1 cellular context compared by ENCODE assay signal in genomic region chr1:28259252-28259934, GRCh38.
TF ChIP-seq lines count a peak whose summit lies in the region.

Gene SESN2, plus strand, starts transcription at chr1:28259518. Its CDS starts 330 bp downstream, at chr1:28259848.

TF ChIP-seq in K562, 482 proteins besides CTCF, POLR2A, EP300 and RAD21 (continued from another document and continues in another):
- TF ChIP-seq CHD7 (IDR thresholded peaks at IDR 0.05; ENCODE audit: low read depth, low read length), result no peak
- TF ChIP-seq EWSR1 (IDR thresholded peaks at IDR 0.05; ENCODE audit: borderline replicate concordance, low read depth, partially characterized antibody), result no peak
- no peak for TF ChIP-seq NCOA2 (IDR thresholded peaks at IDR 0.05; ENCODE audit: partially characterized antibody in 2 of 2)
- no peak for TF ChIP-seq ZBTB2 (IDR thresholded peaks at IDR 0.05)
- no peak for TF ChIP-seq NR4A1 (CRISPR knock-in tag; IDR thresholded peaks at IDR 0.05)
- no peak; the same call in 1 of the 2 replicates for TF ChIP-seq NR4A1 (tag; IDR thresholded peaks at IDR 0.05)
- TF ChIP-seq PRPF4 (IDR thresholded peaks at IDR 0.05; ENCODE audit: insufficient read depth, low read depth, low read length, poor library complexity, severe bottlenecking), result peak; percentile 98
- TF ChIP-seq ZNF324 (CRISPR knock-in tag; IDR thresholded peaks at IDR 0.05), result no peak
- no peak for TF ChIP-seq E4F1 (CRISPR knock-in tag; IDR thresholded peaks at IDR 0.05; ENCODE audit: borderline replicate concordance)
- no peak for TF ChIP-seq SRSF9 (IDR thresholded peaks at IDR 0.05; ENCODE audit: borderline replicate concordance, low read depth, low read length)
- no peak for TF ChIP-seq E2F8 (IDR thresholded peaks at IDR 0.05; ENCODE audit: low read depth, partially characterized antibody)
- no peak for TF ChIP-seq ZNF77 (CRISPR knock-in tag; IDR thresholded peaks at IDR 0.05)
- peak; percentile 57 for TF ChIP-seq NELFE (IDR thresholded peaks at IDR 0.05; ENCODE audit: insufficient read depth, insufficient read length)
- TF ChIP-seq MCM3 (IDR thresholded peaks at IDR 0.05), result no peak
- TF ChIP-seq ZNF384 (IDR thresholded peaks at IDR 0.05; ENCODE audit: low read depth, low read length), result 0 out of 2 replicates have a peak, but pooled peaks have one; percentile 31
- peak; percentile 98 for TF ChIP-seq TAF1 (IDR thresholded peaks at IDR 0.05; ENCODE audit: control insufficient read depth, extremely low read depth, insufficient read depth, low read length, severe bottlenecking)
- no peak for TF ChIP-seq DNMT1 (IDR thresholded peaks at IDR 0.05)
- TF ChIP-seq TCF7 (IDR thresholded peaks at IDR 0.05; ENCODE audit: borderline replicate concordance), result no peak
- peak; percentile 70; the same call in 1 of the 2 replicates for TF ChIP-seq ZNF282 (CRISPR knock-in tag; IDR thresholded peaks at IDR 0.05)
- peak; percentile 80; the same call in 1 of the 2 replicates for TF ChIP-seq POLR2AphosphoS2 (IDR thresholded peaks at IDR 0.05; ENCODE audit: low read length)
- TF ChIP-seq ZNF79 (CRISPR knock-in tag; IDR thresholded peaks at IDR 0.05; ENCODE audit: low read depth), result no peak
- TF ChIP-seq ZFP1 (CRISPR knock-in tag; IDR thresholded peaks at IDR 0.05), result no peak
- no peak for TF ChIP-seq KHSRP (IDR thresholded peaks at IDR 0.05)
- TF ChIP-seq KLF1 (tag; IDR thresholded peaks at IDR 0.05), result peak; percentile 48; the same call in 1 of the 2 replicates
- TF ChIP-seq USF2 (CRISPR knock-in tag; IDR thresholded peaks at IDR 0.05), result 0 out of 2 replicates have a peak, but pooled peaks have one; percentile 2
- TF ChIP-seq HES1 (IDR thresholded peaks at IDR 0.05; ENCODE audit: low read depth), result no peak
- peak in 1 of 2 experiments; percentile 84; a peak in 2 of 4 replicates for TF ChIP-seq SRF (CRISPR knock-in tag; IDR thresholded peaks at IDR 0.05)
- peak; percentile 98 for TF ChIP-seq CHD1 (IDR thresholded peaks at IDR 0.05; ENCODE audit: low read length)
- no peak for TF ChIP-seq SNAPC5 (CRISPR knock-in tag; IDR thresholded peaks at IDR 0.05)
- TF ChIP-seq TEAD2 (tag; IDR thresholded peaks at IDR 0.05), result no peak
- no peak for TF ChIP-seq HEY1 (CRISPR knock-in tag; IDR thresholded peaks at IDR 0.05; ENCODE audit: borderline replicate concordance)
- TF ChIP-seq ZBTB9 (CRISPR knock-in tag; IDR thresholded peaks at IDR 0.05), result no peak
- peak; percentile 73 to 79 for TF ChIP-seq SIX5 (IDR thresholded peaks at IDR 0.05; ENCODE audit: borderline replicate concordance in 1 of 2, insufficient read depth in 1 of 2, low read depth in 1 of 2, low read length in 2 of 2)
- no peak for TF ChIP-seq CREB5 (CRISPR knock-in tag; IDR thresholded peaks at IDR 0.05)
- TF ChIP-seq FOXA3 (CRISPR knock-in tag; conservative IDR thresholded peaks at IDR 0.05 in 1 of 2, IDR thresholded peaks at IDR 0.05 in 1 of 2), result peak in 1 of 2 experiments; percentile 28; a peak in 2 of 4 replicates
- peak; percentile 3; the same call in 1 of the 2 replicates for TF ChIP-seq OTX1 (CRISPR knock-in tag; IDR thresholded peaks at IDR 0.05)
- no peak for TF ChIP-seq ZNF561 (CRISPR knock-in tag; conservative IDR thresholded peaks at IDR 0.05)
- TF ChIP-seq RBM14 (IDR thresholded peaks at IDR 0.05; ENCODE audit: borderline replicate concordance, insufficient read depth, low read depth, low read length), result no peak; the same call in 1 of the 2 replicates
